Comparison of ENCODE assay signal across 7 cellular contexts in the genomic region with DNA sequence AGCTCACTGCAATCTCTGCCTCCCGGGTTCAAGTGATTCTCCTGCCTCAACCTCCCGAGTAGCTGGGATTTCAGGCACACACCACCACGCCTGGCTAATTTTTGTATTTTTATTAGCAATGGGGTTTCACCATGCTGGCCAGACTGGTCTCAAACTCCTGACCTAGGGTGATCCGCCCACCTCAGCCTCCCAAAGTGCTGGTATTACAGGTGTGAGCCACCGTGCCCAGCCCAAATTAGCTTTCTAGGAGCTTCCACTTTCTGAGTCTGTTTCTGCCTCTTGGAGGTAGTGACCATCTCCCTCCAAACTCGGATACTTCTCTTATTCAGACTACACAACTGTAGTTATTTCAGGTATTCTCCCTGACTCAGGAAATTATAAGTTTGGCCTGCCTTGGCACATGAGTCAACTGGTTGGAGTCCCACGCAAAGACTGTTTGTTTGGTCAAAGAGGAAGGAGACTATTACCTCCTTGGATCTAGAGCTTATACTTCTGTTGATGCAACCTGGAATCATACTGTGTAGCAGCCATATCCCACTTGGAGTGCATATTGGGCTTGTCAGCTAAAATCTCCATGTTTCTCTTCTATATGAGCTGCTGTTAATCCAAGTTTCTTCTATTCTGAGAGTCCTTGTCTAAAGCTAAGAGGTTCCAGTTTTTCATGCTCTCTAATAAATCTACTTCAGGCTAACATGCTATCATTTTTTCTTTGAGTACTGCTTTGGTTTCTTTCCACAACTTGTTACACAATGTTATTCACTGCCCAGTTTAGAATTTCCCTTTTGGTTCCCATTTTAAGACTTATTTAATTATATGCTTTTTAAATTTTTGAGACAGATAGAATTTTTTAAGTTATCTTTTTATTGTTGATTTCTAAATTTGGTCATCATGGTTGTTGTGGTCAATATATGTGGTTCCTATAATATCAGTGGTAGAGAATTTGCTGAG. TPM values are rescaled to one million over a fixed set of nuclear protein-coding genes. Genes with fewer than 3 reads are reported as not detected.
DNase-seq lines count a peak whose midpoint lies in the region; ATAC-seq and TF ChIP-seq lines count a peak whose summit lies in the region.

No MANE protein-coding gene starts in this region.

- H3K27me3 Mint-ChIP-seq in HFFc6 (ENCODE audit: insufficient read depth) (no peaks in the 10 kb centered on the region), T-cell (no peaks in the 10 kb centered on the region)

- peak overlapping the region in 16 of 21 experiments; percentile 9 to 100 (median 52) for H3K27ac ChIP-seq in skin epidermis

- no peaks in the 10 kb centered on the region for H3K9me3 Mint-ChIP-seq in HFFc6
- no peaks in the 10 kb centered on the region for H3K9me3 Mint-ChIP-seq in T-cell

- H3K36me3 Mint-ChIP-seq in HFFc6 (ENCODE audit: low read depth): peaks cover 21% of the 10 kb centered on the region
- peaks cover 32% of the 10 kb centered on the region for H3K36me3 Mint-ChIP-seq in T-cell

- POLR2A ChIA-PET in T-cell (lab: Charles Lee): interaction anchor here in 1 of 2 donors (0.6 to 1.0 kb wide), 4 partner anchors 9 to 207 kb away, joined by 3 to 7 read pairs (median 4); no protein-coding TSS in a partner anchor

- TF ChIP-seq CTCF in HFFc6 (IDR thresholded peaks at IDR 0.05): no peak

- H3K27ac Mint-ChIP-seq in HFFc6: peak overlapping the region; percentile 72
- peak overlapping the region; percentile 81 to 84 for H3K27ac Mint-ChIP-seq in T-cell

- peak; percentile 35 for DNase-seq in HFFc6
- DNase-seq in T-cell: no peak
- DNase-seq in cerebellar nuclear complex (lab: John Stamatoyannopoulos, UW): no peak
- no peak for DNase-seq in NCI-H2171 treated with DMSO at 0.1 percent for 48 hours (lab: John Stamatoyannopoulos, UW)

- H3K4me3 Mint-ChIP-seq in HFFc6: no peak overlapping the region
- H3K4me3 Mint-ChIP-seq in T-cell: peak overlapping the region in 2 of 3 donors; percentile 24 to 40

- CTCF ChIA-PET in T-cell (lab: Charles Lee): interaction anchor here in 1 of 2 donors (0.6 to 1.3 kb wide), 4 partner anchors 9 to 79 kb away, joined by 3 to 5 read pairs (median 4); no protein-coding TSS in a partner anchor

- H3K4me3 ChIP-seq in skin epidermis: no peak overlapping the region

- ATAC-seq in T-cell (replicated peaks in 1 of 4) (no peak), esophagus mucosa (peak; percentile 18), GM21526 (IDR thresholded peaks at IDR 0.05; ENCODE audit: low FRiP score, unreplicated experiment) (no peak)

- peaks cover 75% of the 10 kb centered on the region for H3K4me1 Mint-ChIP-seq in HFFc6 (ENCODE audit: low read depth)
- H3K4me1 Mint-ChIP-seq in T-cell: peaks cover 90 to 96% (median 93%) of the 10 kb centered on the region in 3 donors

RNA-seq across cellular contexts. Expression of gene IL4R, which starts 7.5 kb away (rescaled TPM):
- 10 to 100 TPM; 20.0 to 27.0 (median 23.2) TPM for total RNA-seq in HFFc6 (2021; fragmentation: NEBNext Ultra II Directional; extraction: Animal tissue kit (Norgen Biotek cat#: 25700))
- 100 to 1,000 TPM; 186 to 281 (median 221) TPM for total RNA-seq in T-cell
- 119 TPM for total RNA-seq in esophagus mucosa

RNA-seq across cellular contexts. Expression of gene NSMCE1, which starts 52.7 kb away (rescaled TPM):
- total RNA-seq in HFFc6 (2021; fragmentation: NEBNext Ultra II Directional; extraction: Animal tissue kit (Norgen Biotek cat#: 25700)): 10 to 100 TPM; 63.6 to 71.3 (median 66.5) TPM
- total RNA-seq in T-cell (10 to 100 TPM; 53.5 to 83.2 (median 73.9) TPM), esophagus mucosa (46.8 TPM)
